In the genomic region with DNA sequence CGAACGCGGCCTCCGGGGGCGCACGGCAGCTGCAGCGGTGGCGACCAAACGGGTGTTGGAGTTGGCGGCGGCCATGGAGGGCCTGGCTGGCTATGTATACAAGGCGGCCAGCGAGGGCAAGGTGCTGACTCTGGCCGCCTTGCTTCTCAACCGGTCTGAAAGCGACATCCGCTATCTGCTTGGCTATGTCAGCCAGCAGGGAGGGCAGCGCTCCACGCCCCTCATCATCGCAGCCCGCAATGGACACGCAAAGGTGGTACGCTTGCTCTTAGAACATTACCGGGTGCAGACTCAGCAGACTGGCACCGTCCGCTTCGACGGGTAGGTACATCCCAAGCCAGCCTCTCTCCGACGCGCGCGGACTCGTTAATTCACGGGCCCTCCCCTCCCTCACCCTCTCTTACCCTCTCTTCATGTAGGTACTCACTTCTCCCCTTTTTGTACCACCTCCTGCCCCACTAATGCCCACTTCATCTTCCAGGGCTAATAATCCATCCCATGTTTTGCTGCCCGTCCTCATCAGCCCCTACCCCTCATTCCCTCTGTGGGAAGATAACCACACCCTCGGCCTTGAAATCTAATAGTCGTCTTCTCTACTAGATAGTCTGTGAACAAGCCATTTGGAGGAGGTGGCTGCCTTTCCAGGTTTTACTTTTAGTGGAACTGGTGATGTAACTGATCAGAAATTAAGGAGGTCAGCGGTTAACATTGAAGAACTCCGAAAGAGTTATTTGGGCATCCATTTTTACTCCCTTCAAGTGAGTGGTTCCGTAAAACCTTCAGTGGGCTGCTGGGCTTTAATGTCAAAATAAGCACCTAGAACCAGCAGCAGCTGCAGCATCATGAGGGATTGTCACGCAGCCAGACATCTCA, we compare ENCODE assay signal across 8 cellular contexts. TPM values are rescaled to one million over a fixed set of nuclear protein-coding genes. Genes with fewer than 3 reads are reported as not detected.
DNase-seq lines count a peak whose midpoint lies in the region; ATAC-seq and TF ChIP-seq lines count a peak whose summit lies in the region.

No MANE protein-coding gene starts in this region.

- no peak overlapping the region for H2AFZ ChIP-seq in SK-N-SH (ENCODE audit: low read depth)

- H3K9me3 Mint-ChIP-seq in activated CD4-positive, alpha-beta T cell treated with anti-CD3 and anti-CD28 coated beads for 36 hours (ENCODE audit: low read depth): no peaks in the 10 kb centered on the region

- TF ChIP-seq CTCF in SK-N-SH (IDR thresholded peaks at IDR 0.05) (no peak; the same call in 1 of the 2 replicates), mucosa of descending colon (IDR thresholded peaks at IDR 0.05) (peak; percentile 23), vagina (IDR thresholded peaks at IDR 0.05) (peak in 1 of 3 experiments; percentile 20)

- H3K36me3 ChIP-seq in HUES48 (ENCODE audit: control insufficient read depth, insufficient read depth, low read length) (no peaks in the 10 kb centered on the region), SK-N-SH (replicated peaks in 1 of 2; ENCODE audit: control insufficient read depth in 1 of 2, insufficient read depth in 2 of 2, low read length in 1 of 2) (peaks cover 7 to 11% of the 10 kb centered on the region in 2 experiments), mucosa of descending colon (ENCODE audit: low read depth) (no peaks in the 10 kb centered on the region), vagina (no peaks in the 10 kb centered on the region)

- H3F3A ChIP-seq in SK-N-SH (replicated peaks; ENCODE audit: insufficient read depth): peaks cover 16% of the 10 kb centered on the region

- H3K27me3 Mint-ChIP-seq in activated CD4-positive, alpha-beta T cell treated with anti-CD3 and anti-CD28 coated beads for 36 hours: no peaks in the 10 kb centered on the region

- peak overlapping the region; percentile 92 for H3K27ac Mint-ChIP-seq in activated CD4-positive, alpha-beta T cell treated with anti-CD3 and anti-CD28 coated beads for 36 hours

- H3K4me2 ChIP-seq in SK-N-SH: peak overlapping the region; percentile 82

- H3K9ac ChIP-seq in HUES48 (ENCODE audit: low read depth, low read length) (peak overlapping the region; percentile 89), SK-N-SH (peak overlapping the region; percentile 98)

- H3K4me3 ChIP-seq in HUES48 (ENCODE audit: low read depth, low read length) (peak overlapping the region; percentile 78), SK-N-SH (ENCODE audit: low read depth in 2 of 2, low read length in 1 of 2) (peak overlapping the region; percentile 86 to 98), mucosa of descending colon (peak overlapping the region; percentile 94), vagina (peak overlapping the region; percentile 82 to 91)

- no peak for TF ChIP-seq EP300 in SK-N-SH (IDR thresholded peaks at IDR 0.05; ENCODE audit: borderline replicate concordance in 1 of 2, low read depth in 1 of 2, low read length in 1 of 2)

- TF ChIP-seq RAD21 in SK-N-SH (IDR thresholded peaks at IDR 0.05; ENCODE audit: low read length): no peak

- H3K4me1 ChIP-seq in HUES48 (ENCODE audit: control insufficient read depth, insufficient read depth, low read length): peaks cover 46% of the 10 kb centered on the region
- H3K4me1 ChIP-seq in SK-N-SH (ENCODE audit: control insufficient read depth in 1 of 2, insufficient read depth in 2 of 2, low read depth in 1 of 2, low read length in 1 of 2): peaks cover 11 to 36% of the 10 kb centered on the region in 2 experiments; a peak in 3 of 4 replicates
- H3K4me1 ChIP-seq in mucosa of descending colon (ENCODE audit: low read depth): peaks cover 33% of the 10 kb centered on the region
- H3K4me1 ChIP-seq in vagina: peaks cover 59% of the 10 kb centered on the region

- H4K20me1 ChIP-seq in SK-N-SH (ENCODE audit: insufficient read depth): peaks cover 52% of the 10 kb centered on the region

- POLR2A ChIA-PET in activated CD4-positive, alpha-beta T cell treated with anti-CD3 and anti-CD28 coated beads for 36 hours (lab: Charles Lee): interaction anchor here (0.6 to 1.8 kb wide), 5 partner anchors 14 to 347 kb away, joined by 4 to 18 read pairs (median 7); a partner anchor contains a TSS
- POLR2A ChIA-PET in SK-N-SH (lab: Yijun Ruan, JAX): interaction anchor here (1.1 to 2.5 kb wide), 7 partner anchors 11 to 541 kb away, joined by 5 to 16 read pairs (median 6); no protein-coding TSS in a partner anchor

- H3K4me1 Mint-ChIP-seq in activated CD4-positive, alpha-beta T cell treated with anti-CD3 and anti-CD28 coated beads for 36 hours: peaks cover 41% of the 10 kb centered on the region

- ATAC-seq in activated CD4-positive, alpha-beta T cell treated with anti-CD3 and anti-CD28 coated beads for 36 hours: peak; percentile 13
- ATAC-seq in mucosa of descending colon: peak; percentile 5

- no peak for TF ChIP-seq POLR2A in vagina (IDR thresholded peaks at IDR 0.05)

- under 1% methylated on average over 37 of the region's 42 CpGs for WGBS in SK-N-SH (ENCODE audit: low lambda C conversion rate)

- H3K36me3 Mint-ChIP-seq in activated CD4-positive, alpha-beta T cell treated with anti-CD3 and anti-CD28 coated beads for 36 hours (ENCODE audit: low read depth): peaks cover 24% of the 10 kb centered on the region

- intact Hi-C loops in activated CD4-positive, alpha-beta T cell treated with anti-CD3 and anti-CD28 coated beads for 36 hours (cut with DNase I, micrococcal nuclease): loop anchor here (1.0 to 10.0 kb wide), 7 partner anchors 14 to 1819 kb away; a partner anchor contains a TSS
- intact Hi-C loops in mucosa of descending colon (cut with DNase I, micrococcal nuclease): no loop called here
- intact Hi-C loops in vagina (cut with DNase I): no loop called here

- no peaks in the 10 kb centered on the region for H3K9me2 ChIP-seq in SK-N-SH

- DNase-seq in activated CD4-positive, alpha-beta T cell treated with anti-CD3 and anti-CD28 coated beads for 36 hours: peak; percentile 24
- DNase-seq in activated CD4-positive, alpha-beta T cell treated with anti-CD3 and anti-CD28 coated beads for 1 hour: no peak
- peak; percentile 53 for DNase-seq in SK-N-SH
- peak; percentile 28 to 36 for DNase-seq in dermis microvascular lymphatic vessel endothelial cell (ENCODE audit: low read depth in 2 of 2)
- DNase-seq in mucosa of descending colon: peak in 1 of 3 donors; percentile 66
- DNase-seq in vagina (ENCODE audit: extremely low spot score in 2 of 2): no peak
- DNase-seq in stimulated activated CD4-positive, alpha-beta T cell treated with anti-CD3 and anti-CD28 coated beads, Interleukin-4, amount 100 ng/mL, for 24 hours: no peak

- peaks cover 87% of the 10 kb centered on the region for H3K79me2 ChIP-seq in SK-N-SH (ENCODE audit: insufficient read depth)

- H3K9me3 ChIP-seq in HUES48 (ENCODE audit: control insufficient read depth, insufficient read depth, low read length): no peaks in the 10 kb centered on the region
- H3K9me3 ChIP-seq in SK-N-SH: no peaks in the 10 kb centered on the region
- H3K9me3 ChIP-seq in mucosa of descending colon: no peaks in the 10 kb centered on the region
- no peaks in the 10 kb centered on the region for H3K9me3 ChIP-seq in vagina

- CTCF ChIA-PET in activated CD4-positive, alpha-beta T cell treated with anti-CD3 and anti-CD28 coated beads for 36 hours (lab: Charles Lee): interaction anchor here (0.7 to 2.1 kb wide), 8 partner anchors 11 to 75 kb away, joined by 3 to 9 read pairs (median 6); no protein-coding TSS in a partner anchor
- CTCF ChIA-PET in SK-N-SH (lab: Yijun Ruan, JAX): interaction anchor here (0.8 to 2.9 kb wide), 5 partner anchors 25 to 28 kb away, joined by 3 to 19 read pairs (median 8); no protein-coding TSS in a partner anchor

- H3K27ac ChIP-seq in HUES48 (ENCODE audit: low read depth, low read length) (peak overlapping the region; percentile 99), SK-N-SH (ENCODE audit: low read depth in 2 of 2, low read length in 1 of 2) (peak overlapping the region; percentile 97 to 99), vagina (peak overlapping the region; percentile 99)

- H3K4me3 Mint-ChIP-seq in activated CD4-positive, alpha-beta T cell treated with anti-CD3 and anti-CD28 coated beads for 36 hours: peak overlapping the region; percentile 99

- H3K27me3 ChIP-seq in HUES48 (ENCODE audit: control insufficient read depth, insufficient read depth, low read length) (no peaks in the 10 kb centered on the region), SK-N-SH (ENCODE audit: insufficient read depth) (no peaks in the 10 kb centered on the region), vagina (no peaks in the 10 kb centered on the region)

TF ChIP-seq in SK-N-SH, 30 proteins besides CTCF, POLR2A, EP300 and RAD21 (continues in another document):
- TF ChIP-seq CHD2 (IDR thresholded peaks at IDR 0.05; ENCODE audit: low read length, partially characterized antibody): no peak
- TF ChIP-seq ELF1 (IDR thresholded peaks at IDR 0.05): no peak
- TF ChIP-seq YY1 (IDR thresholded peaks at IDR 0.05; ENCODE audit: low read depth): no peak; the same call in 1 of the 2 replicates
- TF ChIP-seq SIN3A (IDR thresholded peaks at IDR 0.05; ENCODE audit: borderline replicate concordance, low read depth, low read length): no peak
- TF ChIP-seq, protein P1, sequence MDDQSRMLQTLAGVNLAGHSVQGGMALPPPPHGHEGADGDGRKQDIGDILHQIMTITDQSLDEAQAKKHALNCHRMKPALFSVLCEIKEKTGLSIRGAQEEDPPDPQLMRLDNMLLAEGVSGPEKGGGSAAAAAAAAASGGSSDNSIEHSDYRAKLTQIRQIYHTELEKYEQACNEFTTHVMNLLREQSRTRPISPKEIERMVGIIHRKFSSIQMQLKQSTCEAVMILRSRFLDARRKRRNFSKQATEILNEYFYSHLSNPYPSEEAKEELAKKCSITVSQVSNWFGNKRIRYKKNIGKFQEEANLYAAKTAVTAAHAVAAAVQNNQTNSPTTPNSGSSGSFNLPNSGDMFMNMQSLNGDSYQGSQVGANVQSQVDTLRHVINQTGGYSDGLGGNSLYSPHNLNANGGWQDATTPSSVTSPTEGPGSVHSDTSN (IDR thresholded peaks at IDR 0.05): no peak

RNA-seq across cellular contexts. Expression of a gene that starts 1.0 kb away (rescaled TPM):
- total RNA-seq in activated CD4-positive, alpha-beta T cell treated with anti-CD3 and anti-CD28 coated beads for 36 hours: 10 to 100 TPM; 41.1 to 50.0 TPM
- 14.0 and 22.2 TPM in 2 replicates for polyA plus RNA-seq in SK-N-SH (2012; rRNA removed)
- 10.7 and 15.3 TPM in 2 replicates for polyA plus RNA-seq in SK-N-SH (2012; cell fraction: cytosol; rRNA removed)
- polyA plus RNA-seq in SK-N-SH (2012; cell fraction: nucleus; rRNA removed): 9.5 and 18.5 TPM in 2 replicates
- total RNA-seq in dermis microvascular lymphatic vessel endothelial cell (35.2 and 39.6 TPM in 2 replicates), mucosa of descending colon (10 to 100 TPM; 50.4 to 65.3 (median 65.3) TPM), vagina (38.3 TPM)

RNA-seq across cellular contexts. Expression of a gene that starts 49.1 kb away (rescaled TPM):
- total RNA-seq in activated CD4-positive, alpha-beta T cell treated with anti-CD3 and anti-CD28 coated beads for 36 hours: 10 to 100 TPM; 45.1 to 48.2 TPM
- 27.5 and 32.2 TPM in 2 replicates for polyA plus RNA-seq in SK-N-SH (2012; rRNA removed)
- polyA plus RNA-seq in SK-N-SH (2012; cell fraction: cytosol; rRNA removed): 11.8 and 23.4 TPM in 2 replicates
- 23.2 and 33.0 TPM in 2 replicates for polyA plus RNA-seq in SK-N-SH (2012; cell fraction: nucleus; rRNA removed)
- total RNA-seq in dermis microvascular lymphatic vessel endothelial cell: 9.8 and 13.4 TPM in 2 replicates
- 10 to 100 TPM; 20.1 to 39.2 (median 31.0) TPM for total RNA-seq in mucosa of descending colon
- 23.3 TPM for total RNA-seq in vagina

Comparison
In these comparisons a context has a peak if more than half of its experiments do, and no peak if none do; other contexts are left out.
1. DNase-seq: peak in activated CD4-positive, alpha-beta T cell treated with anti-CD3 and anti-CD28 coated beads for 36 hours (single experiment), SK-N-SH (single experiment) and dermis microvascular lymphatic vessel endothelial cell (2 of 2); none in activated CD4-positive, alpha-beta T cell treated with anti-CD3 and anti-CD28 coated beads for 1 hour (single experiment), vagina (0 of 2) and stimulated activated CD4-positive, alpha-beta T cell treated with anti-CD3 and anti-CD28 coated beads, Interleukin-4, amount 100 ng/mL, for 24 hours (single experiment).
2. intact Hi-C loops: an anchor here in activated CD4-positive, alpha-beta T cell treated with anti-CD3 and anti-CD28 coated beads for 36 hours (1.0 to 10.0 kb wide); none called in mucosa of descending colon and vagina.
3. Peak in every context shown above with its lines, with median percentiles within 50 percentile points of each other: H3K27ac ChIP-seq and H3K4me3 ChIP-seq.